ENCODE assay signal across 23 cellular contexts in the genomic region with DNA sequence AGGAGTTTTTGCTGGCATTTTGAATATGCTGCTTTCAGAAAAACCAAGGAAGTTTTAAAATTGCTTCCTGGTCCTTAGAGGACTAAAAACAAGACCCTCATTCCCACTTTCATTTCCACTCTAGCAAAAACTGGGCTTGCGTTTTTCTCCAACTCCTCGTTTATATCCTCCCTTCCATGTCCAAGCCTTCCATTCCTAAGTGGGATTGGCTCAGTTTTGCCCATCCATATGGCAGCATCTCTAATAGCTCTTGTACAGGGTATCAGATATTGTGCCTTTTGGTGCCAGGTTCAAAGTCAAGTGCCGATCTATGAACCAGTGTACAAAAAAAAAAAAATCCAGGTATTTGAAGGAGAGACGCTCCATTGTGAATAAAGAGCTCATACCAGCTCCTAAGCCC. TPM values are rescaled to one million over a fixed set of nuclear protein-coding genes. Genes with fewer than 3 reads are reported as not detected.
DNase-seq lines count a peak whose midpoint lies in the region; ATAC-seq and TF ChIP-seq lines count a peak whose summit lies in the region.
"Had no signal": no experiment of that assay in that cellular context is flagged by ENCODE, and none has a peak within 500 bp of the region (broad histone marks: within the 10 kb centered on the region; RNA-seq: fewer than 3 reads in every experiment).

No MANE protein-coding gene starts in this region.

- H3K9ac ChIP-seq in SK-N-MC (ENCODE audit: insufficient read length): no peak overlapping the region

- DNase-seq in cardiac muscle cell (ENCODE audit: low read depth in 1 of 2, low spot score in 1 of 2) (no peak), cardiac septum (ENCODE audit: low spot score) (no peak), SK-N-MC (ENCODE audit: low read depth, low spot score) (no peak), immature natural killer cell (no peak), GM19240 (ENCODE audit: insufficient read length, low spot score) (no peak)
- DNase-seq in stimulated activated naive CD8-positive, alpha-beta T cell treated with anti-CD3 and anti-CD28 coated beads, Interleukin-15, amount 100 ng/mL, for 72 hours: no peak
- DNase-seq: activated naive CD4-positive, alpha-beta T cell; CD8-positive, alpha-beta T cell; central memory CD4-positive, alpha-beta T cell; dermis blood vessel endothelial cell; islet precursor cell; left ventricle myocardium superior; mucosa of descending colon; NCI-H1694; NCI-H524; SJCRH30; stimulated activated CD4-positive, alpha-beta T cell treated with anti-CD3 and anti-CD28 coated beads, Interleukin-15, amount 100 ng/mL, for 24 hours; trophoblast cell had no signal

- TF ChIP-seq CTCF in cardiac muscle cell (IDR thresholded peaks at IDR 0.05; ENCODE audit: low read depth, low read length): no peak

- no peaks in the 10 kb centered on the region for H3K27me3 ChIP-seq in cardiac muscle cell
- H3K27me3 ChIP-seq: ascending aorta, SJCRH30 had no signal

- H3K9me3 ChIP-seq in cardiac muscle cell (ENCODE audit: low read depth) (no peaks in the 10 kb centered on the region), SK-N-MC (ENCODE audit: low read depth, low read length) (no peaks in the 10 kb centered on the region)
- H3K9me3 ChIP-seq: ascending aorta, mucosa of descending colon, prostate gland, SJCRH30 had no signal

- ATAC-seq in stimulated activated naive CD8-positive, alpha-beta T cell treated with anti-CD3 and anti-CD28 coated beads, Interleukin-15, amount 100 ng/mL, for 72 hours: no peak
- ATAC-seq in GM19324 (IDR thresholded peaks at IDR 0.05; ENCODE audit: low FRiP score, unreplicated experiment): no peak
- ATAC-seq: CD8-positive, alpha-beta T cell; left ventricle myocardium superior; mucosa of descending colon had no signal

- peaks cover 15 to 42% (median 32%) of the 10 kb centered on the region in 3 donors for H3K36me3 Mint-ChIP-seq in immature natural killer cell

- H3K27me3 Mint-ChIP-seq in immature natural killer cell (ENCODE audit: low read depth in 3 of 3): peaks cover 0 to 2% (median 1%) of the 10 kb centered on the region in 3 donors
- H3K27me3 Mint-ChIP-seq in stimulated activated naive CD8-positive, alpha-beta T cell treated with anti-CD3 and anti-CD28 coated beads, Interleukin-15, amount 100 ng/mL, for 72 hours: no peaks in the 10 kb centered on the region

- H3K9me3 Mint-ChIP-seq in immature natural killer cell: no peaks in the 10 kb centered on the region
- H3K9me3 Mint-ChIP-seq in stimulated activated naive CD8-positive, alpha-beta T cell treated with anti-CD3 and anti-CD28 coated beads, Interleukin-15, amount 100 ng/mL, for 72 hours: no peaks in the 10 kb centered on the region
- H3K9me3 Mint-ChIP-seq: CD8-positive, alpha-beta T cell had no signal

- intact Hi-C loops in cardiac septum (cut with DNase I): no loop called here

- no peak overlapping the region for H3K4me3 Mint-ChIP-seq in immature natural killer cell
- no peak overlapping the region for H3K4me3 Mint-ChIP-seq in stimulated activated naive CD8-positive, alpha-beta T cell treated with anti-CD3 and anti-CD28 coated beads, Interleukin-15, amount 100 ng/mL, for 72 hours
- H3K4me3 Mint-ChIP-seq: CD8-positive, alpha-beta T cell had no signal

- H3K27ac ChIP-seq in cardiac muscle cell (peak overlapping the region; percentile 66), SK-N-MC (peak overlapping the region; percentile 58)
- H3K27ac ChIP-seq: ascending aorta, prostate gland, SJCRH30 had no signal

- H3K4me3 ChIP-seq in cardiac muscle cell: no peak overlapping the region
- H3K4me3 ChIP-seq in SK-N-MC: no peak overlapping the region
- H3K4me3 ChIP-seq: ascending aorta, mucosa of descending colon, prostate gland, SJCRH30 had no signal

- no peaks in the 10 kb centered on the region for H3K4me1 Mint-ChIP-seq in immature natural killer cell
- H3K4me1 Mint-ChIP-seq in stimulated activated naive CD8-positive, alpha-beta T cell treated with anti-CD3 and anti-CD28 coated beads, Interleukin-15, amount 100 ng/mL, for 72 hours: peaks cover 17% of the 10 kb centered on the region

- peak overlapping the region in 5 of 6 donors; percentile 1 to 67 (median 28) for H3K27ac Mint-ChIP-seq in immature natural killer cell
- peak overlapping the region; percentile 59 to 73 for H3K27ac Mint-ChIP-seq in stimulated activated naive CD8-positive, alpha-beta T cell treated with anti-CD3 and anti-CD28 coated beads, Interleukin-15, amount 100 ng/mL, for 72 hours

- no peaks in the 10 kb centered on the region for H3K4me1 ChIP-seq in cardiac muscle cell (ENCODE audit: low read depth)
- H3K4me1 ChIP-seq: ascending aorta, prostate gland, SJCRH30 had no signal

- peaks cover 36% of the 10 kb centered on the region for H3K36me3 ChIP-seq in cardiac muscle cell
- H3K36me3 ChIP-seq in SK-N-MC (ENCODE audit: insufficient read depth, low read length): peaks cover 66% of the 10 kb centered on the region
- H3K36me3 ChIP-seq: prostate gland had no signal

RNA-seq across cellular contexts. Expression of a gene that starts 9.9 kb away (rescaled TPM):
- total RNA-seq in cardiac muscle cell (112 and 143 TPM in 2 replicates), cardiac septum (11.2 TPM)
- polyA plus RNA-seq in cardiac muscle cell (22.6 and 30.2 TPM in 2 replicates), immature natural killer cell (1 to 10 TPM; 1.3 to 2.3 (median 2.2) TPM)

RNA-seq across cellular contexts. Expression of a gene that starts 34.3 kb away (rescaled TPM):
- total RNA-seq in cardiac muscle cell (218 and 318 TPM in 2 replicates), cardiac septum (185 TPM)
- polyA plus RNA-seq in cardiac muscle cell (97.9 and 125 TPM in 2 replicates), immature natural killer cell (10 to 100 TPM; 15.8 to 27.9 (median 17.3) TPM)

RNA-seq across cellular contexts. Expression of a gene that starts 49.0 kb away (rescaled TPM):
- total RNA-seq in cardiac muscle cell (1.0 and 2.9 TPM in 2 replicates), cardiac septum (0.30 TPM)
- polyA plus RNA-seq in cardiac muscle cell (0.12 and 1.5 TPM in 2 replicates), immature natural killer cell (100 to 1,000 TPM; 199 to 385 (median 225) TPM)
- total RNA-seq: ascending aorta, dermis blood vessel endothelial cell, fibroblast of lung, LHCN-M2, SJCRH30 had no signal
- polyA plus RNA-seq: fibroblast of lung had no signal
